Comparison of ENCODE assay signal across 32 cellular contexts in the genomic region with DNA sequence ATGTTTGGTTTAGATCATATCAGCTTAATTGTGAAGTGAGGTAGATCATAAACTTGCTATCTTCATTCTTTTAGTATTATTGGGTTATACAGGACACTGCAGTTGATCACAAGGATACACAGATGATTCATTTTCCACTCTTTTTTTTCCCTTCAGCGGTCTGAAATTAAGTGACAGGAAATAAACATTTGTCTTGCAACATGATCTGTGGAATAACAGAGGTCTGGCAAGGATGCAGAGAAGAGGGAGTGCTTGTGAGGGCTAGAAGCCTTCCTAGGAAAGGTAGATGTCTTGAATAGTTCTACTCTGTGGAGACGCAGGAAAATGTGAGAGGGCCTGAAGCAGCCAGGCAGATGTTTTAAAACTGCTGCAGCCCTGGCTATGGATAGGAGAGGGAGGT.
DNase-seq lines count a peak whose midpoint lies in the region; ATAC-seq and TF ChIP-seq lines count a peak whose summit lies in the region.
"Had no signal": no experiment of that assay in that cellular context is flagged by ENCODE, and none has a peak within 500 bp of the region (broad histone marks: within the 10 kb centered on the region; RNA-seq: fewer than 3 reads in every experiment).

No MANE protein-coding gene starts in this region.

- H3K4me2 ChIP-seq in mesenchymal stem cell (ENCODE audit: low read length, poor library complexity, severe bottlenecking), result no peak overlapping the region
- H3K4me2 ChIP-seq: A549 had no signal

- H2AFZ ChIP-seq in mesenchymal stem cell (ENCODE audit: low read depth, low read length), result no peak overlapping the region

- H3K4me3 Mint-ChIP-seq in glutamatergic neuron (ENCODE audit: unreplicated experiment), result no peak overlapping the region
- H3K4me3 Mint-ChIP-seq: activated CD4-positive, alpha-beta memory T cell treated with anti-CD3 and anti-CD28 coated beads for 36 hours; CD4-positive, alpha-beta T cell; neural crest cell; stimulated activated naive CD8-positive, alpha-beta T cell treated with anti-CD3 and anti-CD28 coated beads, Interleukin-15, amount 100 ng/mL, for 72 hours; T-helper 1 cell treated with Interleukin-12 subunit alpha and Interleukin-12 subunit beta and Interleukin-4 antibody, amounts not matched to agents 30 μg/mL and 1 μg/mL, for 36 hours had no signal

- ATAC-seq in GM21381 (IDR thresholded peaks at IDR 0.05; ENCODE audit: unreplicated experiment), result no peak
- ATAC-seq: A549; body of pancreas; left cardiac atrium; SK-N-SH treated with all-trans-retinoic acid at 6 μM for 48 hours; stimulated activated naive CD8-positive, alpha-beta T cell treated with anti-CD3 and anti-CD28 coated beads, Interleukin-15, amount 100 ng/mL, for 72 hours had no signal

- no peaks in the 10 kb centered on the region for H3K4me1 ChIP-seq in mesenchymal stem cell (ENCODE audit: control insufficient read depth, insufficient read depth, low read depth, low read length)
- H3K4me1 ChIP-seq: A549, body of pancreas, esophagus muscularis mucosa, right atrium auricular region, thyroid gland had no signal

- peak overlapping the region; percentile 51 for H3K27ac ChIP-seq in 22Rv1
- no peak overlapping the region for H3K27ac ChIP-seq in mesenchymal stem cell (ENCODE audit: low read length, poor library complexity, severe bottlenecking)
- H3K27ac ChIP-seq: A549, body of pancreas, dorsolateral prefrontal cortex, esophagus muscularis mucosa, right atrium auricular region, thyroid gland had no signal

- H3K9ac ChIP-seq in mesenchymal stem cell (ENCODE audit: low read length), result no peak overlapping the region

- no peak overlapping the region for H3K18ac ChIP-seq in mesenchymal stem cell (ENCODE audit: low read depth in 1 of 2, low read length in 2 of 2)

- H3K27ac Mint-ChIP-seq in glutamatergic neuron (ENCODE audit: unreplicated experiment), result no peak overlapping the region
- H3K27ac Mint-ChIP-seq: activated CD4-positive, alpha-beta memory T cell treated with anti-CD3 and anti-CD28 coated beads for 36 hours; CD4-positive, alpha-beta T cell; stimulated activated naive CD8-positive, alpha-beta T cell treated with anti-CD3 and anti-CD28 coated beads, Interleukin-15, amount 100 ng/mL, for 72 hours; T-helper 1 cell treated with Interleukin-12 subunit alpha and Interleukin-12 subunit beta and Interleukin-4 antibody, amounts not matched to agents 30 μg/mL and 1 μg/mL, for 36 hours had no signal

- DNase-seq in LHCN-M2 (ENCODE audit: low read depth) (peak; percentile 53), SHP77 treated with DMSO at 0.1 percent for 48 hours (lab: John Stamatoyannopoulos, UW) (peak; percentile 51), mesenchymal stem cell (peak; percentile 5), mucosa of gallbladder (ENCODE audit: low spot score) (no peak), glutamatergic neuron (no peak)
- DNase-seq in activated CD4-positive, alpha-beta T cell treated with anti-CD3 and anti-CD28 coated beads, Interleukin-2, amount 50 U/mL, for 1 hour, result no peak
- DNase-seq: activated CD4-positive, alpha-beta memory T cell treated with anti-CD3 and anti-CD28 coated beads for 36 hours; activated CD4-positive, CD25-positive, alpha-beta regulatory T cell; activated naive CD4-positive, alpha-beta T cell; AML-193; body of pancreas; CD4-positive, alpha-beta T cell; cerebellar nuclear complex; dorsolateral prefrontal cortex; EL; hypothalamus; left cardiac atrium; NCI-H1105; NCI-H1930; NCI-H345; NCI-H69; stimulated activated CD8-positive, alpha-beta memory T cell treated with anti-CD3 and anti-CD28 coated beads, Interleukin-4, amount 100 ng/mL, for 48 hours; stimulated activated naive CD8-positive, alpha-beta T cell treated with anti-CD3 and anti-CD28 coated beads, Interleukin-15, amount 100 ng/mL, for 72 hours; thyroid gland had no signal

- H4K91ac ChIP-seq in mesenchymal stem cell (ENCODE audit: low read length), result no peak overlapping the region

- H3K9me3 ChIP-seq in mesenchymal stem cell (ENCODE audit: control insufficient read depth, low read length), result no peaks in the 10 kb centered on the region
- H3K9me3 ChIP-seq: A549, body of pancreas, esophagus muscularis mucosa, right atrium auricular region, thyroid gland had no signal

- no peak overlapping the region for H2BK12ac ChIP-seq in mesenchymal stem cell (ENCODE audit: low read length in 2 of 2)

- no peak overlapping the region for H3K4me3 ChIP-seq in mesenchymal stem cell (ENCODE audit: insufficient read depth in 1 of 2, low read depth in 1 of 2, low read length in 2 of 2)
- H3K4me3 ChIP-seq: A549, body of pancreas, dorsolateral prefrontal cortex, esophagus muscularis mucosa, right atrium auricular region, thyroid gland had no signal

- H3K27me3 Mint-ChIP-seq in glutamatergic neuron (ENCODE audit: unreplicated experiment), result no peaks in the 10 kb centered on the region
- H3K27me3 Mint-ChIP-seq: activated CD4-positive, alpha-beta memory T cell treated with anti-CD3 and anti-CD28 coated beads for 36 hours; CD4-positive, alpha-beta T cell; stimulated activated naive CD8-positive, alpha-beta T cell treated with anti-CD3 and anti-CD28 coated beads, Interleukin-15, amount 100 ng/mL, for 72 hours had no signal

- no peak overlapping the region for H3K23ac ChIP-seq in mesenchymal stem cell (ENCODE audit: low read length in 2 of 2)

- no peak overlapping the region for H4K8ac ChIP-seq in mesenchymal stem cell (ENCODE audit: low read length)

- H2AK5ac ChIP-seq in mesenchymal stem cell (ENCODE audit: low read length, severe bottlenecking), result no peak overlapping the region

- H3K9me3 Mint-ChIP-seq in glutamatergic neuron (ENCODE audit: unreplicated experiment), result no peaks in the 10 kb centered on the region
- H3K9me3 Mint-ChIP-seq: activated CD4-positive, alpha-beta memory T cell treated with anti-CD3 and anti-CD28 coated beads for 36 hours; CD4-positive, alpha-beta T cell; T-helper 1 cell treated with Interleukin-12 subunit alpha and Interleukin-12 subunit beta and Interleukin-4 antibody, amounts not matched to agents 30 μg/mL and 1 μg/mL, for 36 hours had no signal

- H3K27me3 ChIP-seq in mesenchymal stem cell (ENCODE audit: control insufficient read depth in 1 of 2, insufficient read depth in 1 of 2, low read length in 2 of 2), result no peaks in the 10 kb centered on the region
- H3K27me3 ChIP-seq: body of pancreas, dorsolateral prefrontal cortex, esophagus muscularis mucosa, right atrium auricular region, thyroid gland had no signal

- H2BK5ac ChIP-seq in mesenchymal stem cell (ENCODE audit: low read depth, low read length, poor library complexity, severe bottlenecking), result no peak overlapping the region

- no peak overlapping the region for H2BK15ac ChIP-seq in mesenchymal stem cell (ENCODE audit: low read depth, poor library complexity, severe bottlenecking)

- no peaks in the 10 kb centered on the region for H3K79me1 ChIP-seq in mesenchymal stem cell (replicated peaks; ENCODE audit: low read length, poor library complexity, severe bottlenecking)

- H2BK120ac ChIP-seq in mesenchymal stem cell (ENCODE audit: low read depth, low read length), result no peak overlapping the region

- peaks cover 5% of the 10 kb centered on the region for H3K36me3 Mint-ChIP-seq in glutamatergic neuron (ENCODE audit: unreplicated experiment)
- H3K36me3 Mint-ChIP-seq: activated CD4-positive, alpha-beta memory T cell treated with anti-CD3 and anti-CD28 coated beads for 36 hours had no signal

- WGBS in mesenchymal stem cell, result 18% methylated on average over 2 of the region's 2 CpGs

- H3K4ac ChIP-seq in mesenchymal stem cell (ENCODE audit: low read depth in 1 of 2, low read length in 2 of 2), result no peak overlapping the region

- no peaks in the 10 kb centered on the region for H3K4me1 Mint-ChIP-seq in glutamatergic neuron (ENCODE audit: low read depth, unreplicated experiment)
- H3K4me1 Mint-ChIP-seq: neural crest cell; stimulated activated naive CD8-positive, alpha-beta T cell treated with anti-CD3 and anti-CD28 coated beads, Interleukin-15, amount 100 ng/mL, for 72 hours had no signal

- no peaks in the 10 kb centered on the region for H3K36me3 ChIP-seq in mesenchymal stem cell (ENCODE audit: control insufficient read depth in 1 of 2, insufficient read depth in 2 of 2, low read depth in 1 of 2, low read length in 2 of 2)
- H3K36me3 ChIP-seq: esophagus muscularis mucosa, right atrium auricular region, thyroid gland had no signal

- H3K14ac ChIP-seq in mesenchymal stem cell (ENCODE audit: low read length in 2 of 2), result no peak overlapping the region

- TF ChIP-seq CTCF in 22Rv1 (IDR thresholded peaks at IDR 0.05) (no peak), glutamatergic neuron (IDR thresholded peaks at IDR 0.05; ENCODE audit: partially characterized antibody, unreplicated experiment) (no peak)

Comparison
In these comparisons a context has a peak if more than half of its experiments do, and no peak if none do; other contexts are left out.
1. DNase-seq: peak in LHCN-M2 (single experiment), SHP77 treated with DMSO at 0.1 percent for 48 hours (single experiment) and mesenchymal stem cell (single experiment); none in mucosa of gallbladder (single experiment), glutamatergic neuron (single experiment) and activated CD4-positive, alpha-beta T cell treated with anti-CD3 and anti-CD28 coated beads, Interleukin-2, amount 50 U/mL, for 1 hour (single experiment).